In genomic region chr7:129055294-129055816, GRCh38 we compare ENCODE assay signal across 8 cellular contexts. TPM values are rescaled to one million over a fixed set of nuclear protein-coding genes. Genes with fewer than 3 reads are reported as not detected.
A peak's percentile ranks its signal among the peaks of the same experiment; 100 is the strongest.
DNase-seq lines count a peak whose midpoint lies in the region; ATAC-seq, FAIRE-seq and TF ChIP-seq lines count a peak whose summit lies in the region.

No MANE protein-coding gene starts in this region.

- H3K9me3 ChIP-seq in adrenal gland (replicated peaks in 1 of 3) = no peaks in the 10 kb centered on the region
- no peaks in the 10 kb centered on the region for H3K9me3 ChIP-seq in keratinocyte (ENCODE audit: control insufficient read depth, low read depth, low read length)
- H3K9me3 ChIP-seq in testis = no peaks in the 10 kb centered on the region

- WGBS in adrenal gland, 4 donors = 8 to 15% (median 12%) methylated on average over 4 to 9 of the region's 9 CpGs
- 4 to 5% methylated on average over 9 of the region's 9 CpGs for WGBS in testis, 2 donors

- H3K79me2 ChIP-seq in keratinocyte (ENCODE audit: control insufficient read depth, insufficient read depth, low read length) = peaks cover 43% of the 10 kb centered on the region

- peaks cover 16 to 30% of the 10 kb centered on the region in 2 donors for H3K4me1 ChIP-seq in adrenal gland (replicated peaks in 1 of 2)
- peaks cover 13% of the 10 kb centered on the region for H3K4me1 ChIP-seq in keratinocyte (ENCODE audit: control insufficient read depth, extremely low read depth, insufficient read depth, low read length)
- H3K4me1 ChIP-seq in testis = peaks cover 3% of the 10 kb centered on the region

- peak overlapping the region; percentile 95 for H3K4me2 ChIP-seq in keratinocyte (ENCODE audit: control insufficient read depth, extremely low read depth, insufficient read depth, low read depth, low read length)

- peak overlapping the region; percentile 29 to 97 (median 96) for H3K4me3 ChIP-seq in adrenal gland
- H3K4me3 ChIP-seq in keratinocyte (ENCODE audit: control insufficient read depth in 2 of 3, extremely low read depth in 1 of 3, insufficient read depth in 2 of 3, low read depth in 1 of 3, low read length in 3 of 3) = peak overlapping the region; percentile 86 to 96 (median 89)
- peak overlapping the region; percentile 87 to 98 for H3K4me3 ChIP-seq in testis

- FAIRE-seq in keratinocyte (lab: Jason Lieb, UNC) = no peak

- ATAC-seq in HG03135 (IDR thresholded peaks at IDR 0.05; ENCODE audit: unreplicated experiment) = peak; percentile 15

- H3K27me3 ChIP-seq in adrenal gland = no peaks in the 10 kb centered on the region
- no peaks in the 10 kb centered on the region for H3K27me3 ChIP-seq in keratinocyte (ENCODE audit: control insufficient read depth, extremely low read depth, insufficient read depth, low read length)
- no peaks in the 10 kb centered on the region for H3K27me3 ChIP-seq in testis

- H3K9ac ChIP-seq in keratinocyte (ENCODE audit: control insufficient read depth, extremely low read depth, insufficient read depth, low read length) = peak overlapping the region; percentile 96

- TF ChIP-seq POLR2A in adrenal gland (IDR thresholded peaks at IDR 0.05) = peak in 1 of 2 donors; percentile 12
- TF ChIP-seq POLR2A in testis (IDR thresholded peaks at IDR 0.05) = no peak

- H3K27ac ChIP-seq in adrenal gland = peak overlapping the region; percentile 92 to 98 (median 95)
- peak overlapping the region; percentile 99 for H3K27ac ChIP-seq in keratinocyte (ENCODE audit: control insufficient read depth, insufficient read depth, low read length)
- H3K27ac ChIP-seq in testis = peak overlapping the region; percentile 94 to 96

- H3K9me1 ChIP-seq in keratinocyte (ENCODE audit: control insufficient read depth, extremely low read depth, insufficient read depth, low read length) = no peaks in the 10 kb centered on the region

- H4K20me1 ChIP-seq in keratinocyte (ENCODE audit: control insufficient read depth, extremely low read depth, insufficient read depth, low read length) = no peaks in the 10 kb centered on the region

- TF ChIP-seq CTCF in adrenal gland (IDR thresholded peaks at IDR 0.05) (no peak), keratinocyte (optimal IDR thresholded peaks at IDR 0.05 in 1 of 3, IDR thresholded peaks at IDR 0.05 in 1 of 3, conservative IDR thresholded peaks at IDR 0.05 in 1 of 3; ENCODE audit: extremely low read depth in 1 of 3, insufficient read depth in 2 of 3, low read length in 3 of 3) (no peak), testis (IDR thresholded peaks at IDR 0.05) (no peak)

- H2AFZ ChIP-seq in keratinocyte (ENCODE audit: control insufficient read depth, low read length) = peak overlapping the region; percentile 91

- H3K36me3 ChIP-seq in adrenal gland (replicated peaks in 1 of 2) (no peaks in the 10 kb centered on the region), keratinocyte (ENCODE audit: control insufficient read depth in 2 of 2, extremely low read depth in 1 of 2, insufficient read depth in 2 of 2, low read length in 2 of 2) (no peaks in the 10 kb centered on the region), testis (ENCODE audit: low read depth, missing control alignments) (no peaks in the 10 kb centered on the region)

- dilution Hi-C loops in keratinocyte (cut with MboI; ENCODE audit: extremely low pct_ligation_motif_present, low sequenced_read_pairs) = no loop called here

- intact Hi-C loops in adrenal gland (cut with DNase I) (no loop called here), testis (cut with DNase I; ENCODE audit: low total_unique reads) (no loop called here)

- peak; percentile 61 for DNase-seq in NCI-H2029 treated with DMSO at 0.1 percent for 48 hours (lab: John Stamatoyannopoulos, UW)
- DNase-seq in NCI-H2029 (lab: John Stamatoyannopoulos, UW) = no peak
- no peak for DNase-seq in adrenal gland
- no peak for DNase-seq in keratinocyte (ENCODE audit: low read depth, low spot score)
- DNase-seq in testis = no peak
- DNase-seq in effector CD4-positive, alpha-beta T cell = no peak
- DNase-seq in NCI-H345 treated with DMSO at 0.1 percent for 48 hours (lab: John Stamatoyannopoulos, UW; ENCODE audit: unreplicated experiment) = no peak

RNA-seq across cellular contexts. Expression of gene TNPO3, which starts 0.4 kb away (rescaled TPM):
- total RNA-seq in adrenal gland (10 to 100 TPM; 31.2 to 46.9 (median 41.8) TPM), testis (10 to 100 TPM; 52.5 to 55.5 TPM)
- polyA plus RNA-seq in adrenal gland (10 to 100 TPM; 10.6 to 56.0 (median 12.3) TPM), keratinocyte (28.8 to 45.3 TPM (median 35.1 TPM) in 3 replicates), testis (ENCODE audit: insufficient read depth, low read depth, low replicate concordance) (62.8 TPM)
- 12.2 TPM for polyA plus RNA-seq in keratinocyte (2011; ENCODE audit: low read depth)
- 29.4 and 39.6 TPM in 2 replicates for polyA plus RNA-seq in keratinocyte (2011; cell fraction: cytosol; rRNA removed)
- polyA plus RNA-seq in keratinocyte (2011; cell fraction: nucleus; rRNA removed) = 48.3 and 50.8 TPM in 2 replicates
- 19.6 and 39.5 TPM in 2 replicates for polyA plus RNA-seq in keratinocyte (2012; ENCODE audit: low replicate concordance)
- polyA minus RNA-seq in keratinocyte = 57.3 to 82.2 TPM (median 69.4 TPM) in 3 replicates
- 28.8 TPM for polyA minus RNA-seq in keratinocyte (2011; cell fraction: cytosol; rRNA and poly(A)+ RNA removed)
- polyA minus RNA-seq in keratinocyte (2011; cell fraction: nucleus; rRNA and poly(A)+ RNA removed) = 40.7 and 67.1 TPM in 2 replicates
